Comparison of ENCODE assay signal across 12 cellular contexts in genomic region chr7:135206887-135207738, GRCh38. TPM values are rescaled to one million over a fixed set of nuclear protein-coding genes. Genes with fewer than 3 reads are reported as not detected.
A peak's percentile ranks its signal among the peaks of the same experiment; 100 is the strongest.
DNase-seq lines count a peak whose midpoint lies in the region; ATAC-seq and TF ChIP-seq lines count a peak whose summit lies in the region.
"Had no signal": no experiment of that assay in that cellular context is flagged by ENCODE, and none has a peak within 500 bp of the region (broad histone marks: within the 10 kb centered on the region; RNA-seq: fewer than 3 reads in every experiment).

No MANE protein-coding gene starts in this region.

- H3K36me3 Mint-ChIP-seq in IgD-negative memory B cell: peaks cover 4% of the 10 kb centered on the region
- peaks cover 14% of the 10 kb centered on the region for H3K36me3 Mint-ChIP-seq in nephron progenitor cell (ENCODE audit: low read depth)

- H2AFZ ChIP-seq in mammary epithelial cell (ENCODE audit: low read depth, low read length): no peak overlapping the region

- H3K4me3 ChIP-seq in dorsolateral prefrontal cortex (peak overlapping the region in 7 of 59 donors; percentile 7 to 96 (median 16)), heart left ventricle (no peak overlapping the region), mucosa of descending colon (no peak overlapping the region), mammary epithelial cell (replicated peaks in 1 of 3; ENCODE audit: insufficient read depth in 1 of 3, low read depth in 2 of 3, low read length in 3 of 3) (no peak overlapping the region)
- H3K4me3 ChIP-seq: stomach had no signal

- peak overlapping the region; percentile 72 to 89 (median 86) for H3K4me3 Mint-ChIP-seq in IgD-negative memory B cell
- H3K4me3 Mint-ChIP-seq in nephron progenitor cell: no peak overlapping the region

- whole genome bisulfite sequencing in heart left ventricle, 4 donors: 90 to 93% (median 91%) methylated on average over 13 of the region's 13 CpGs
- WGBS in mammary epithelial cell (ENCODE audit: low coverage, missing lambda C conversion rate): 95% methylated on average over 13 of the region's 13 CpGs

- H3K27me3 ChIP-seq in dorsolateral prefrontal cortex (no peaks in the 10 kb centered on the region), heart left ventricle (no peaks in the 10 kb centered on the region), mammary epithelial cell (ENCODE audit: insufficient read depth, low read length) (no peaks in the 10 kb centered on the region)
- H3K27me3 ChIP-seq: stomach had no signal

- DNase-seq in nephron progenitor cell (no peak), dorsolateral prefrontal cortex (no peak), heart left ventricle (no peak), mucosa of descending colon (no peak), mammary epithelial cell (no peak)
- DNase-seq: stomach, SW 1271 had no signal

- BruUV-seq in mammary epithelial cell (replicated peaks; lab: Mats Ljungman, UMichigan): no TSS peak

- H3K4me1 Mint-ChIP-seq in IgD-negative memory B cell (peaks cover 24 to 37% (median 29%) of the 10 kb centered on the region in 3 donors), nephron progenitor cell (peaks cover 25% of the 10 kb centered on the region)

- TF ChIP-seq CTCF in nephron progenitor cell (IDR thresholded peaks at IDR 0.05) (no peak), dorsolateral prefrontal cortex (IDR thresholded peaks at IDR 0.05 in 54 of 56, conservative IDR thresholded peaks at IDR 0.05 in 2 of 56; ENCODE audit: low read depth in 1 of 56, partially characterized antibody in 56 of 56) (no peak), heart left ventricle (IDR thresholded peaks at IDR 0.05) (no peak), mucosa of descending colon (IDR thresholded peaks at IDR 0.05) (no peak), mammary epithelial cell (conservative IDR thresholded peaks at IDR 0.05 in 1 of 2, IDR thresholded peaks at IDR 0.05 in 1 of 2; ENCODE audit: extremely low read depth in 1 of 2, insufficient read depth in 1 of 2, low read depth in 1 of 2, low read length in 2 of 2) (no peak)

- no peak overlapping the region for H3K4me2 ChIP-seq in mammary epithelial cell (ENCODE audit: insufficient read depth, low read depth, low read length)

- in situ Hi-C loops in mammary epithelial cell (cut with MboI; ENCODE audit: low sequenced_read_pairs in 2 of 2): no loop called here

- TF ChIP-seq POLR2A in heart left ventricle (IDR thresholded peaks at IDR 0.05): no peak

- H3K27ac Mint-ChIP-seq in IgD-negative memory B cell (peak overlapping the region; percentile 17 to 76 (median 71)), nephron progenitor cell (peak overlapping the region; percentile 30)

- dilution Hi-C loops in mammary epithelial cell (cut with HindIII; ENCODE audit: low sequenced_read_pairs): no loop called here

- intact Hi-C loops in dorsolateral prefrontal cortex (cut with DNase I) (loop anchor here in 1 of 2 donors (5.0 kb wide), 1 partner anchor 35 kb away; the partner anchor contains the start of gene CYREN), heart left ventricle (cut with DNase I) (no loop called here), mucosa of descending colon (cut with DNase I, micrococcal nuclease) (no loop called here), mammary epithelial cell (cut with micrococcal nuclease) (no loop called here)

- CTCF ChIA-PET in mammary epithelial cell (lab: Charles Lee; ENCODE audit: low non-redundant PET): no interaction called here

- H3K79me2 ChIP-seq in mammary epithelial cell (ENCODE audit: insufficient read depth, low read length): peaks cover 53% of the 10 kb centered on the region

- H3K27me3 Mint-ChIP-seq in IgD-negative memory B cell (no peaks in the 10 kb centered on the region), nephron progenitor cell (ENCODE audit: low read depth, poor library complexity) (peaks cover 10% of the 10 kb centered on the region)

- H3K4me1 ChIP-seq in heart left ventricle (peaks cover 0 to 38% (median 8%) of the 10 kb centered on the region in 12 donors), mucosa of descending colon (ENCODE audit: low read depth) (no peaks in the 10 kb centered on the region), mammary epithelial cell (ENCODE audit: insufficient read depth, low read length) (peaks cover 43% of the 10 kb centered on the region)

- peaks cover 0 to 64% (median 41%) of the 10 kb centered on the region in 9 donors for H3K36me3 ChIP-seq in heart left ventricle
- no peaks in the 10 kb centered on the region for H3K36me3 ChIP-seq in mucosa of descending colon (ENCODE audit: low read depth)
- peaks cover 11% of the 10 kb centered on the region for H3K36me3 ChIP-seq in mammary epithelial cell (ENCODE audit: insufficient read depth, low read length)

- no peak overlapping the region for H3K9ac ChIP-seq in mammary epithelial cell (ENCODE audit: insufficient read depth, low read length)

- H3K9me3 Mint-ChIP-seq in IgD-negative memory B cell (no peaks in the 10 kb centered on the region), nephron progenitor cell (no peaks in the 10 kb centered on the region)

- ATAC-seq in GM18519 (IDR thresholded peaks at IDR 0.05; ENCODE audit: low FRiP score, unreplicated experiment) (peak; percentile 41), GM21717 (IDR thresholded peaks at IDR 0.05; ENCODE audit: unreplicated experiment) (peak; percentile 38), heart left ventricle (no peak), mucosa of descending colon (no peak)

- H3K9me3 ChIP-seq in heart left ventricle (no peaks in the 10 kb centered on the region), mucosa of descending colon (no peaks in the 10 kb centered on the region), mammary epithelial cell (replicated peaks; ENCODE audit: insufficient read depth, low read length) (no peaks in the 10 kb centered on the region)
- H3K9me3 ChIP-seq: stomach had no signal

- no peaks in the 10 kb centered on the region for H4K20me1 ChIP-seq in mammary epithelial cell (ENCODE audit: insufficient read depth, low read length)

- H3K27ac ChIP-seq in dorsolateral prefrontal cortex (peak overlapping the region in 25 of 59 donors; percentile 5 to 63 (median 30)), heart left ventricle (no peak overlapping the region), mammary epithelial cell (ENCODE audit: insufficient read depth, low read depth, low read length) (no peak overlapping the region)
- H3K27ac ChIP-seq: stomach had no signal

RNA-seq across cellular contexts. Expression of gene WDR91, which starts 4.2 kb away (rescaled TPM):
- polyA plus RNA-seq in IgD-negative memory B cell: 5.9 TPM
- total RNA-seq in dorsolateral prefrontal cortex: 10 to 100 TPM; 24.7 to 53.9 (median 37.4) TPM
- 10 to 100 TPM in 1 of 9 donors, 1 to 10 TPM in 8; 3.4 to 11.4 (median 5.8) TPM for total RNA-seq in heart left ventricle
- 1 to 10 TPM; 3.0 to 4.4 TPM for polyA plus RNA-seq in heart left ventricle
- total RNA-seq in mucosa of descending colon: 10 to 100 TPM in 2 of 3 donors, 1 to 10 TPM in 1; 6.4 to 15.4 (median 10.1) TPM
- total RNA-seq in mammary epithelial cell: 10 to 100 TPM; 31.5 to 33.8 TPM
- polyA plus RNA-seq in mammary epithelial cell: 17.5 TPM
- polyA minus RNA-seq in mammary epithelial cell: 14.5 TPM

RNA-seq across cellular contexts. Expression of gene STRA8, which starts 26.5 kb away (rescaled TPM):
- not detected for polyA plus RNA-seq in IgD-negative memory B cell
- under 1 TPM in 9 of 120 experiments, not detected in 111; 0.45 to 0.95 (median 0.67) TPM for total RNA-seq in dorsolateral prefrontal cortex
- total RNA-seq in heart left ventricle: not detected
- polyA plus RNA-seq in heart left ventricle: not detected
- not detected for total RNA-seq in mucosa of descending colon
- not detected for total RNA-seq in mammary epithelial cell
- polyA plus RNA-seq in mammary epithelial cell: not detected
- polyA minus RNA-seq in mammary epithelial cell: not detected
- total RNA-seq: fibroblast of villous mesenchyme, pulmonary artery endothelial cell, stomach had no signal
- polyA plus RNA-seq: stomach had no signal

RNA-seq across cellular contexts. Expression of gene CYREN, which starts 36.6 kb away (rescaled TPM):
- polyA plus RNA-seq in IgD-negative memory B cell (39.5 TPM), heart left ventricle (10 to 100 TPM; 19.5 to 35.8 TPM), mammary epithelial cell (50.3 TPM)
- total RNA-seq in dorsolateral prefrontal cortex (10 to 100 TPM; 18.8 to 45.2 (median 26.9) TPM), heart left ventricle (10 to 100 TPM; 18.4 to 35.8 (median 24.9) TPM), mucosa of descending colon (10 to 100 TPM; 34.4 to 42.0 (median 41.2) TPM), mammary epithelial cell (10 to 100 TPM; 45.2 to 55.8 TPM)
- polyA minus RNA-seq in mammary epithelial cell: 47.7 TPM

RNA-seq across cellular contexts. Expression of gene TMEM140, which starts 59.2 kb away (rescaled TPM):
- 34.7 TPM for polyA plus RNA-seq in IgD-negative memory B cell
- total RNA-seq in dorsolateral prefrontal cortex: 10 to 100 TPM in 65 of 120 experiments, 1 to 10 TPM in 55; 1.3 to 46.7 (median 10.6) TPM
- total RNA-seq in heart left ventricle: 100 to 1,000 TPM in 1 of 9 donors, 10 to 100 TPM in 8; 11.9 to 131 (median 29.5) TPM
- 10 to 100 TPM in 1 of 2 donors, 1 to 10 TPM in 1; 6.7 to 26.5 TPM for polyA plus RNA-seq in heart left ventricle
- total RNA-seq in mucosa of descending colon: 10 to 100 TPM; 14.7 to 30.1 (median 20.9) TPM
- total RNA-seq in mammary epithelial cell: 1 to 10 TPM in 1 of 2 donors, not detected in 1; 1.0 TPM
- not detected for polyA plus RNA-seq in mammary epithelial cell
- polyA minus RNA-seq in mammary epithelial cell: not detected

Comparison
In these comparisons a context has a peak if more than half of its experiments do, and no peak if none do; other contexts are left out.
1. ATAC-seq: peak in GM18519 (single experiment) and GM21717 (single experiment); none in heart left ventricle (0 of 4) and mucosa of descending colon (single experiment).